8 cellular contexts compared by ENCODE assay signal in genomic region chr1:237562247-237562823, GRCh38.
DNase-seq lines count a peak whose midpoint lies in the region; ATAC-seq and TF ChIP-seq lines count a peak whose summit lies in the region.

No MANE protein-coding gene starts in this region.

- peak; percentile 84 for ATAC-seq in HG02759 (IDR thresholded peaks at IDR 0.05; ENCODE audit: unreplicated experiment)
- no peak for ATAC-seq in GM19328 (IDR thresholded peaks at IDR 0.05; ENCODE audit: unreplicated experiment)

- H3K18ac ChIP-seq in trophoblast cell (ENCODE audit: low read length) = no peak overlapping the region

- H3K9me3 ChIP-seq in esophagus muscularis mucosa (no peaks in the 10 kb centered on the region), trophoblast cell (ENCODE audit: insufficient read depth, low read depth, low read length) (no peaks in the 10 kb centered on the region)

- WGBS in esophagus muscularis mucosa = 59% methylated on average over 4 of the region's 4 CpGs
- WGBS in trophoblast cell (ENCODE audit: extremely low coverage, insufficient coverage, insufficient read length) = no CpG with 5 or more reads among the region's 4 CpGs

- no peak overlapping the region for H3K4ac ChIP-seq in trophoblast cell (ENCODE audit: low read depth, low read length)

- H3K27me3 ChIP-seq in esophagus muscularis mucosa (no peaks in the 10 kb centered on the region), trophoblast cell (ENCODE audit: insufficient read depth, low read length) (no peaks in the 10 kb centered on the region)

- H2BK5ac ChIP-seq in trophoblast cell (ENCODE audit: low read depth, low read length, poor library complexity) = no peak overlapping the region

- H3K79me1 ChIP-seq in trophoblast cell (ENCODE audit: low read length) = no peaks in the 10 kb centered on the region

- H2AFZ ChIP-seq in trophoblast cell (ENCODE audit: insufficient read depth, low read length, poor library complexity) = no peak overlapping the region

- H3K27ac ChIP-seq in esophagus muscularis mucosa (replicated peaks in 1 of 4) (no peak overlapping the region), trophoblast cell (ENCODE audit: low read depth, low read length) (no peak overlapping the region)

- no peak overlapping the region for H4K12ac ChIP-seq in trophoblast cell (ENCODE audit: low read depth, low read length)

- peaks cover 0 to 15% (median 4%) of the 10 kb centered on the region in 4 donors for H3K36me3 ChIP-seq in esophagus muscularis mucosa
- no peaks in the 10 kb centered on the region for H3K36me3 ChIP-seq in trophoblast cell (ENCODE audit: control insufficient read depth in 1 of 2, insufficient read depth in 2 of 2, low read length in 2 of 2)

- no peak overlapping the region for H4K91ac ChIP-seq in trophoblast cell (ENCODE audit: low read depth, low read length)

- TF ChIP-seq CTCF in GM12875 (IDR thresholded peaks at IDR 0.05; ENCODE audit: borderline replicate concordance, insufficient read depth, low read depth, low read length) (peak; percentile 32; the same call in 1 of the 2 replicates), esophagus muscularis mucosa (IDR thresholded peaks at IDR 0.05) (peak; percentile 51 to 63 (median 54))

- H2AK5ac ChIP-seq in trophoblast cell (ENCODE audit: low read length) = no peak overlapping the region

- H2BK120ac ChIP-seq in trophoblast cell (ENCODE audit: insufficient read depth, low read length, poor library complexity) = no peak overlapping the region

- H3K23ac ChIP-seq in trophoblast cell (ENCODE audit: low read length) = no peak overlapping the region

- H3K4me2 ChIP-seq in trophoblast cell (ENCODE audit: low read length) = no peak overlapping the region

- no peak overlapping the region for H2BK12ac ChIP-seq in trophoblast cell (ENCODE audit: low read length)

- H3K4me3 ChIP-seq in GM12875 (ENCODE audit: low read depth, low read length) (no peak overlapping the region), esophagus muscularis mucosa (no peak overlapping the region), trophoblast cell (ENCODE audit: low read depth, low read length) (no peak overlapping the region)

- no peak for TF ChIP-seq POLR2A in esophagus muscularis mucosa (IDR thresholded peaks at IDR 0.05; ENCODE audit: low read depth)

- no peak overlapping the region for H3K14ac ChIP-seq in trophoblast cell (ENCODE audit: low read length)

- H4K8ac ChIP-seq in trophoblast cell (ENCODE audit: low read depth, low read length) = no peak overlapping the region

- H3K9ac ChIP-seq in trophoblast cell (ENCODE audit: low read length) = no peak overlapping the region

- DNase-seq in AG08395 (ENCODE audit: low spot score) = peak; percentile 29
- peak; percentile 76 for DNase-seq in NCI-H1048 (lab: John Stamatoyannopoulos, UW)
- DNase-seq in SK-N-DZ (ENCODE audit: low spot score) = peak; percentile 69
- DNase-seq in esophagus muscularis mucosa (ENCODE audit: extremely low spot score) = no peak
- peak; percentile 24 to 95 for DNase-seq in trophoblast cell

- H3K4me1 ChIP-seq in esophagus muscularis mucosa (peaks cover 0 to 11% (median 4%) of the 10 kb centered on the region in 4 donors), trophoblast cell (ENCODE audit: control insufficient read depth in 1 of 2, insufficient read depth in 2 of 2, low read length in 2 of 2) (no peaks in the 10 kb centered on the region)

- intact Hi-C loops in esophagus muscularis mucosa (cut with DNase I) = loop anchor here (10.0 kb wide), 1 partner anchor 958 kb away; the partner anchor contains the start of gene HEATR1

- TF ChIP-seq EP300 in esophagus muscularis mucosa (IDR thresholded peaks at IDR 0.05) = no peak

- no peaks in the 10 kb centered on the region for H3K79me2 ChIP-seq in trophoblast cell (ENCODE audit: control insufficient read depth, insufficient read depth, low read length, poor library complexity)
